1 cellular context compared by ENCODE assay signal in the genomic region with DNA sequence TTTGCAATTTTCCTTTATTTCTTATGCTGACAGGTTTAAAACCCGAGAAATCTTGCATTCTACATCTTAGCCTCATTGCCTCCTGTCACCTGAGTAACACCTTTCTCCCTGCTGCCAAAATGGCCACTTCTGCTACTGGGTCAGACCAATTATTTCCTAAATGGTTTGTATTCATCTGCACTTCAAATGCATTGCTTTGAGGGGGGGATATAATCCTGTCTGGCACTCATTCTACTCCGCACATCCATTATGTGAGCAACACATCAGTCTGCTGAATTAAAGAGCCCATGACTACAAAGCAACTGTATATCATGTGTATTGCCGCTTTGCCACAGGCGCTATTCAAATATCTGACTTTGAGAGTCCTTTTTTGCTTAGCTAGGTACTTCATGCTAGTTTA.
TF ChIP-seq lines count a peak whose summit lies in the region.

No MANE protein-coding gene starts in this region.

TF ChIP-seq in GM23338, 12 proteins besides CTCF, POLR2A, EP300 and RAD21 (continued from another document):
- TF ChIP-seq, protein P1, sequence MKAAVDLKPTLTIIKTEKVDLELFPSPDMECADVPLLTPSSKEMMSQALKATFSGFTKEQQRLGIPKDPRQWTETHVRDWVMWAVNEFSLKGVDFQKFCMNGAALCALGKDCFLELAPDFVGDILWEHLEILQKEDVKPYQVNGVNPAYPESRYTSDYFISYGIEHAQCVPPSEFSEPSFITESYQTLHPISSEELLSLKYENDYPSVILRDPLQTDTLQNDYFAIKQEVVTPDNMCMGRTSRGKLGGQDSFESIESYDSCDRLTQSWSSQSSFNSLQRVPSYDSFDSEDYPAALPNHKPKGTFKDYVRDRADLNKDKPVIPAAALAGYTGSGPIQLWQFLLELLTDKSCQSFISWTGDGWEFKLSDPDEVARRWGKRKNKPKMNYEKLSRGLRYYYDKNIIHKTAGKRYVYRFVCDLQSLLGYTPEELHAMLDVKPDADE (IDR thresholded peaks at IDR 0.05) = no peak
- TF ChIP-seq EZH2 (IDR thresholded peaks at IDR 0.05; ENCODE audit: low read depth, unreplicated experiment) (no peak), ZNF331 (CRISPR knock-in tag; IDR thresholded peaks at IDR 0.05; ENCODE audit: low read depth) (no peak), JUNB (IDR thresholded peaks at IDR 0.05; ENCODE audit: unreplicated experiment) (no peak), NANOG (IDR thresholded peaks at IDR 0.05; ENCODE audit: borderline replicate concordance) (no peak), EZH2phosphoT487 (IDR thresholded peaks at IDR 0.05; ENCODE audit: unreplicated experiment) (no peak), ZNF114 (CRISPR knock-in tag; IDR thresholded peaks at IDR 0.05) (no peak)
- TF ChIP-seq, protein P2, sequence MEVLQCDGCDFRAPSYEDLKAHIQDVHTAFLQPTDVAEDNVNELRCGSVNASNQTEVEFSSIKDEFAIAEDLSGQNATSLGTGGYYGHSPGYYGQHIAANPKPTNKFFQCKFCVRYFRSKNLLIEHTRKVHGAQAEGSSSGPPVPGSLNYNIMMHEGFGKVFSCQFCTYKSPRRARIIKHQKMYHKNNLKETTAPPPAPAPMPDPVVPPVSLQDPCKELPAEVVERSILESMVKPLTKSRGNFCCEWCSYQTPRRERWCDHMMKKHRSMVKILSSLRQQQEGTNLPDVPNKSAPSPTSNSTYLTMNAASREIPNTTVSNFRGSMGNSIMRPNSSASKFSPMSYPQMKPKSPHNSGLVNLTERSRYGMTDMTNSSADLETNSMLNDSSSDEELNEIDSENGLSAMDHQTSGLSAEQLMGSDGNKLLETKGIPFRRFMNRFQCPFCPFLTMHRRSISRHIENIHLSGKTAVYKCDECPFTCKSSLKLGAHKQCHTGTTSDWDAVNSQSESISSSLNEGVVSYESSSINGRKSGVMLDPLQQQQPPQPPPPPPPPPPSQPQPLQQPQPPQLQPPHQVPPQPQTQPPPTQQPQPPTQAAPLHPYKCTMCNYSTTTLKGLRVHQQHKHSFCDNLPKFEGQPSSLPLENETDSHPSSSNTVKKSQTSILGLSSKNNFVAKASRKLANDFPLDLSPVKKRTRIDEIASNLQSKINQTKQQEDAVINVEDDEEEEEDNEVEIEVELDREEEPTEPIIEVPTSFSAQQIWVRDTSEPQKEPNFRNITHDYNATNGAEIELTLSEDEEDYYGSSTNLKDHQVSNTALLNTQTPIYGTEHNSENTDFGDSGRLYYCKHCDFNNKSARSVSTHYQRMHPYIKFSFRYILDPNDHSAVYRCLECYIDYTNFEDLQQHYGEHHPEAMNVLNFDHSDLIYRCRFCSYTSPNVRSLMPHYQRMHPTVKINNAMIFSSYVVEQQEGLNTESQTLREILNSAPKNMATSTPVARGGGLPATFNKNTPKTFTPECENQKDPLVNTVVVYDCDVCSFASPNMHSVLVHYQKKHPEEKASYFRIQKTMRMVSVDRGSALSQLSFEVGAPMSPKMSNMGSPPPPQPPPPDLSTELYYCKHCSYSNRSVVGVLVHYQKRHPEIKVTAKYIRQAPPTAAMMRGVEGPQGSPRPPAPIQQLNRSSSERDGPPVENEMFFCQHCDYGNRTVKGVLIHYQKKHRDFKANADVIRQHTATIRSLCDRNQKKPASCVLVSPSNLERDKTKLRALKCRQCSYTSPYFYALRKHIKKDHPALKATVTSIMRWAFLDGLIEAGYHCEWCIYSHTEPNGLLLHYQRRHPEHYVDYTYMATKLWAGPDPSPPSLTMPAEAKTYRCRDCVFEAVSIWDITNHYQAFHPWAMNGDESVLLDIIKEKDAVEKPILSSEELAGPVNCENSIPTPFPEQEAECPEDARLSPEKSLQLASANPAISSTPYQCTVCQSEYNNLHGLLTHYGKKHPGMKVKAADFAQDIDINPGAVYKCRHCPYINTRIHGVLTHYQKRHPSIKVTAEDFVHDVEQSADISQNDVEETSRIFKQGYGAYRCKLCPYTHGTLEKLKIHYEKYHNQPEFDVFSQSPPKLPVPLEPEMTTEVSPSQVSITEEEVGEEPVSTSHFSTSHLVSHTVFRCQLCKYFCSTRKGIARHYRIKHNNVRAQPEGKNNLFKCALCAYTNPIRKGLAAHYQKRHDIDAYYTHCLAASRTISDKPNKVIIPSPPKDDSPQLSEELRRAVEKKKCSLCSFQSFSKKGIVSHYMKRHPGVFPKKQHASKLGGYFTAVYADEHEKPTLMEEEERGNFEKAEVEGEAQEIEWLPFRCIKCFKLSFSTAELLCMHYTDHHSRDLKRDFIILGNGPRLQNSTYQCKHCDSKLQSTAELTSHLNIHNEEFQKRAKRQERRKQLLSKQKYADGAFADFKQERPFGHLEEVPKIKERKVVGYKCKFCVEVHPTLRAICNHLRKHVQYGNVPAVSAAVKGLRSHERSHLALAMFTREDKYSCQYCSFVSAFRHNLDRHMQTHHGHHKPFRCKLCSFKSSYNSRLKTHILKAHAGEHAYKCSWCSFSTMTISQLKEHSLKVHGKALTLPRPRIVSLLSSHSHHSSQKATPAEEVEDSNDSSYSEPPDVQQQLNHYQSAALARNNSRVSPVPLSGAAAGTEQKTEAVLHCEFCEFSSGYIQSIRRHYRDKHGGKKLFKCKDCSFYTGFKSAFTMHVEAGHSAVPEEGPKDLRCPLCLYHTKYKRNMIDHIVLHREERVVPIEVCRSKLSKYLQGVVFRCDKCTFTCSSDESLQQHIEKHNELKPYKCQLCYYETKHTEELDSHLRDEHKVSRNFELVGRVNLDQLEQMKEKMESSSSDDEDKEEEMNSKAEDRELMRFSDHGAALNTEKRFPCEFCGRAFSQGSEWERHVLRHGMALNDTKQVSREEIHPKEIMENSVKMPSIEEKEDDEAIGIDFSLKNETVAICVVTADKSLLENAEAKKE (CRISPR knock-in tag; IDR thresholded peaks at IDR 0.05) = no peak
- TF ChIP-seq, protein P3, sequence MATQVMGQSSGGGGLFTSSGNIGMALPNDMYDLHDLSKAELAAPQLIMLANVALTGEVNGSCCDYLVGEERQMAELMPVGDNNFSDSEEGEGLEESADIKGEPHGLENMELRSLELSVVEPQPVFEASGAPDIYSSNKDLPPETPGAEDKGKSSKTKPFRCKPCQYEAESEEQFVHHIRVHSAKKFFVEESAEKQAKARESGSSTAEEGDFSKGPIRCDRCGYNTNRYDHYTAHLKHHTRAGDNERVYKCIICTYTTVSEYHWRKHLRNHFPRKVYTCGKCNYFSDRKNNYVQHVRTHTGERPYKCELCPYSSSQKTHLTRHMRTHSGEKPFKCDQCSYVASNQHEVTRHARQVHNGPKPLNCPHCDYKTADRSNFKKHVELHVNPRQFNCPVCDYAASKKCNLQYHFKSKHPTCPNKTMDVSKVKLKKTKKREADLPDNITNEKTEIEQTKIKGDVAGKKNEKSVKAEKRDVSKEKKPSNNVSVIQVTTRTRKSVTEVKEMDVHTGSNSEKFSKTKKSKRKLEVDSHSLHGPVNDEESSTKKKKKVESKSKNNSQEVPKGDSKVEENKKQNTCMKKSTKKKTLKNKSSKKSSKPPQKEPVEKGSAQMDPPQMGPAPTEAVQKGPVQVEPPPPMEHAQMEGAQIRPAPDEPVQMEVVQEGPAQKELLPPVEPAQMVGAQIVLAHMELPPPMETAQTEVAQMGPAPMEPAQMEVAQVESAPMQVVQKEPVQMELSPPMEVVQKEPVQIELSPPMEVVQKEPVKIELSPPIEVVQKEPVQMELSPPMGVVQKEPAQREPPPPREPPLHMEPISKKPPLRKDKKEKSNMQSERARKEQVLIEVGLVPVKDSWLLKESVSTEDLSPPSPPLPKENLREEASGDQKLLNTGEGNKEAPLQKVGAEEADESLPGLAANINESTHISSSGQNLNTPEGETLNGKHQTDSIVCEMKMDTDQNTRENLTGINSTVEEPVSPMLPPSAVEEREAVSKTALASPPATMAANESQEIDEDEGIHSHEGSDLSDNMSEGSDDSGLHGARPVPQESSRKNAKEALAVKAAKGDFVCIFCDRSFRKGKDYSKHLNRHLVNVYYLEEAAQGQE (IDR thresholded peaks at IDR 0.05; ENCODE audit: unreplicated experiment) = no peak
